ENCODE assay signal across 8 cellular contexts in the genomic region with DNA sequence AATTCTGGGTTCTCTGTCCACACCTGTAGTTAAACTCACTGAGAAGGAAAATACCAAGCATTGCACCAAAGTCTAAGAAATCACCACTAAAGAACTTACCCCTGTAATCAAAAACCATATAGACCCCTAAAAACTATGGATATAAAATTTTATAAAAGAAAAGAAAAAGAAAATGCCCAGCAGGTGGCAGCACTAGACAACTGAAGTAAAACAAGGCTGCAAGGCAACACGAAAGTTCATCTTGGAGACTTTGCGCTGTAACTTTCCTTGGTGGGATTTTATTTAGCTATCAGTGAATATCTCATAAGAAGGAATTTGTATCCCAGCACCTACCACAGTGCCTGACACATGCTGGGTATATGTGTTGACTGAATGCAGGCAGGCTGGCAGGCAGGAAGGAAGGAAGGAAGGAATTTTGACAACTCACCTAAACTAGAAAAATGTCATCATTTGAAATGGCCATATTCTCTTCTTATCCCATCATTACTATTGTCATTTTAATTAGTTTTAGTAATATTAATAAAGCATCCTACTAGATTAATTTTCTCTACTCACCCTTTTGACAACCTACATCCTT.
DNase-seq lines count a peak whose midpoint lies in the region; ATAC-seq lines count a peak whose summit lies in the region.

No MANE protein-coding gene starts in this region.

- peak overlapping the region; percentile 82 for H3K27ac Mint-ChIP-seq in dendritic cell treated with granulocyte-macrophage colony-stimulating factor and Interleukin-4, amounts not matched to agents 40 ng/mL and 50 ng/mL, for 4 days

- no peak overlapping the region for H3K4me3 Mint-ChIP-seq in dendritic cell treated with granulocyte-macrophage colony-stimulating factor and Interleukin-4, amounts not matched to agents 40 ng/mL and 50 ng/mL, for 4 days

- intact Hi-C loops in dendritic cell treated with granulocyte-macrophage colony-stimulating factor and Interleukin-4, amounts not matched to agents 40 ng/mL and 50 ng/mL, for 4 days (cut with micrococcal nuclease): loop anchor here (1.0 to 5.0 kb wide), 5 partner anchors 68 to 452 kb away; a partner anchor contains a TSS

- peak; percentile 52 for DNase-seq in AG08395 (ENCODE audit: low spot score)
- peak; percentile 63 for DNase-seq in H4 (ENCODE audit: low spot score)
- peak; percentile 48 for DNase-seq in NCI-H345 treated with DMSO at 0.1 percent for 48 hours (lab: John Stamatoyannopoulos, UW; ENCODE audit: unreplicated experiment)
- DNase-seq in activated CD4-positive, alpha-beta T cell treated with anti-CD3 and anti-CD28 coated beads for 48 hours: peak; percentile 80
- DNase-seq in lung microvascular endothelial cell (ENCODE audit: low read depth in 2 of 2): peak; percentile 77 to 82
- peak; percentile 26 to 56 for DNase-seq in stimulated activated CD8-positive, alpha-beta memory T cell treated with anti-CD3 and anti-CD28 coated beads, Interleukin-2, amount 100 ng/mL, for 1 hour (ENCODE audit: low read depth in 2 of 2)

- peaks cover 12% of the 10 kb centered on the region for H3K9me3 Mint-ChIP-seq in dendritic cell treated with granulocyte-macrophage colony-stimulating factor and Interleukin-4, amounts not matched to agents 40 ng/mL and 50 ng/mL, for 4 days

- no peak for ATAC-seq in HG03565 (IDR thresholded peaks at IDR 0.05; ENCODE audit: unreplicated experiment)

- H3K36me3 Mint-ChIP-seq in dendritic cell treated with granulocyte-macrophage colony-stimulating factor and Interleukin-4, amounts not matched to agents 40 ng/mL and 50 ng/mL, for 4 days (ENCODE audit: low read depth): peaks cover 7% of the 10 kb centered on the region

- peaks cover 67% of the 10 kb centered on the region for H3K4me1 Mint-ChIP-seq in dendritic cell treated with granulocyte-macrophage colony-stimulating factor and Interleukin-4, amounts not matched to agents 40 ng/mL and 50 ng/mL, for 4 days (ENCODE audit: low read depth)

- no peaks in the 10 kb centered on the region for H3K27me3 Mint-ChIP-seq in dendritic cell treated with granulocyte-macrophage colony-stimulating factor and Interleukin-4, amounts not matched to agents 40 ng/mL and 50 ng/mL, for 4 days
